Comparison of ENCODE assay signal across 8 cellular contexts in genomic region chr2:100142393-100142792, GRCh38. TPM values are rescaled to one million over a fixed set of nuclear protein-coding genes. Genes with fewer than 3 reads are reported as not detected.
DNase-seq lines count a peak whose midpoint lies in the region; ATAC-seq and TF ChIP-seq lines count a peak whose summit lies in the region.

Gene AFF3, minus strand, starts transcription at chr2:100142590. Its CDS starts 38,136 bp downstream, at chr2:100104454.

- ATAC-seq in GM21723 (IDR thresholded peaks at IDR 0.05; ENCODE audit: unreplicated experiment), result peak; percentile 97

- CTCF ChIA-PET in activated naive CD4-positive, alpha-beta T cell treated with anti-CD3 and anti-CD28 coated beads, Interleukin-2, amount 10 ng/mL, durations not matched to agents 7 days and 5 days (lab: Charles Lee), result interaction anchor here (1.2 kb wide), 1 partner anchor 22 kb away, joined by 3 read pairs; no protein-coding TSS in a partner anchor

- peaks cover 4% of the 10 kb centered on the region for H3K9me3 Mint-ChIP-seq in activated naive CD4-positive, alpha-beta T cell treated with anti-CD3 and anti-CD28 coated beads, Interleukin-2, amount 10 ng/mL, durations not matched to agents 7 days and 5 days
- H3K9me3 Mint-ChIP-seq in HFFc6, result no peaks in the 10 kb centered on the region; the same call in 1 of the 2 replicates

- peak within 1 kb of the TSS; percentile 85 for H3K4me3 Mint-ChIP-seq in activated naive CD4-positive, alpha-beta T cell treated with anti-CD3 and anti-CD28 coated beads, Interleukin-2, amount 10 ng/mL, durations not matched to agents 7 days and 5 days
- H3K4me3 Mint-ChIP-seq in HFFc6, result no peak within 1 kb of the TSS

- peaks cover 13% of the 10 kb centered on the region for H3K27me3 Mint-ChIP-seq in activated naive CD4-positive, alpha-beta T cell treated with anti-CD3 and anti-CD28 coated beads, Interleukin-2, amount 10 ng/mL, durations not matched to agents 7 days and 5 days
- H3K27me3 Mint-ChIP-seq in HFFc6 (ENCODE audit: insufficient read depth), result peaks cover 9% of the 10 kb centered on the region

- H3K27ac Mint-ChIP-seq in activated naive CD4-positive, alpha-beta T cell treated with anti-CD3 and anti-CD28 coated beads, Interleukin-2, amount 10 ng/mL, durations not matched to agents 7 days and 5 days, result peak within 1 kb of the TSS; percentile 87
- no peak within 1 kb of the TSS for H3K27ac Mint-ChIP-seq in HFFc6

- H3K4me1 Mint-ChIP-seq in activated naive CD4-positive, alpha-beta T cell treated with anti-CD3 and anti-CD28 coated beads, Interleukin-2, amount 10 ng/mL, durations not matched to agents 7 days and 5 days, result peaks cover 72% of the 10 kb centered on the region
- no peaks in the 10 kb centered on the region; the same call in 1 of the 2 replicates for H3K4me1 Mint-ChIP-seq in HFFc6 (ENCODE audit: low read depth)

- peak within 1 kb of the TSS; percentile 41 for H3K4me3 ChIP-seq in GM12864 (ENCODE audit: low read depth, low read length)

- H3K36me3 Mint-ChIP-seq in activated naive CD4-positive, alpha-beta T cell treated with anti-CD3 and anti-CD28 coated beads, Interleukin-2, amount 10 ng/mL, durations not matched to agents 7 days and 5 days, result peaks cover 9% of the 10 kb centered on the region
- H3K36me3 Mint-ChIP-seq in HFFc6 (ENCODE audit: low read depth), result no peaks in the 10 kb centered on the region; the same call in 1 of the 2 replicates

- DNase-seq in GM12864 (ENCODE audit: low read depth) (peak; percentile 85), MV-4-11 (lab: John Stamatoyannopoulos, UW) (peak; percentile 99), HFFc6 (no peak), NCI-H446 (lab: John Stamatoyannopoulos, UW) (no peak), epidermal melanocyte (ENCODE audit: insufficient read length, low spot score) (no peak)
- DNase-seq in activated naive CD4-positive, alpha-beta T cell treated with anti-CD3 and anti-CD28 coated beads, Interleukin-2, amount 10 ng/mL, durations not matched to agents 7 days and 5 days, result peak; percentile 75
- DNase-seq in stimulated activated CD4-positive, alpha-beta T cell treated with anti-CD3 and anti-CD28 coated beads, Interleukin-2, amount 100 ng/mL, for 4 hours (ENCODE audit: low read depth), result peak; percentile 5

- no peak for TF ChIP-seq CTCF in GM12864 (IDR thresholded peaks at IDR 0.05; ENCODE audit: low read depth, low read length, missing control alignments)
- no peak for TF ChIP-seq CTCF in HFFc6 (IDR thresholded peaks at IDR 0.05)

RNA-seq across cellular contexts. Expression of gene AFF3, which starts in this region (rescaled TPM):
- 1 to 10 TPM in 4 of 6 experiments, under 1 TPM in 2; 0.80 to 8.2 (median 6.8) TPM for total RNA-seq in HFFc6 (2021; fragmentation: NEBNext Ultra II Directional; extraction: Animal tissue kit (Norgen Biotek cat#: 25700))

Comparison
In these comparisons a context has a peak if more than half of its experiments do, and no peak if none do; other contexts are left out.
1. DNase-seq: peak in GM12864 (single experiment), MV-4-11 (single experiment), activated naive CD4-positive, alpha-beta T cell treated with anti-CD3 and anti-CD28 coated beads, Interleukin-2, amount 10 ng/mL, durations not matched to agents 7 days and 5 days (single experiment) and stimulated activated CD4-positive, alpha-beta T cell treated with anti-CD3 and anti-CD28 coated beads, Interleukin-2, amount 100 ng/mL, for 4 hours (single experiment); none in HFFc6 (single experiment), NCI-H446 (0 of 2) and epidermal melanocyte (single experiment).